Comparison of ENCODE assay signal across 17 cellular contexts in genomic region chr13:109879338-109879737, GRCh38.
DNase-seq lines count a peak whose midpoint lies in the region; ATAC-seq and TF ChIP-seq lines count a peak whose summit lies in the region.
"Had no signal": no experiment of that assay in that cellular context is flagged by ENCODE, and none has a peak within 500 bp of the region (broad histone marks: within the 10 kb centered on the region; RNA-seq: fewer than 3 reads in every experiment).

No MANE protein-coding gene starts in this region.

- H3K9me1 ChIP-seq in IMR-90 (ENCODE audit: insufficient read depth, low read length), result peaks cover 7% of the 10 kb centered on the region

- no peak overlapping the region for H2BK20ac ChIP-seq in IMR-90 (ENCODE audit: low read depth, low read length)

- BruUV-seq in IMR-90 (replicated peaks; lab: Mats Ljungman, UMichigan), result no TSS peak

- H3K9ac ChIP-seq in IMR-90 (ENCODE audit: low read depth, low read length), result no peak overlapping the region
- H3K9ac ChIP-seq: BLaER1, GM23248 had no signal

- H3K4ac ChIP-seq in IMR-90 (ENCODE audit: low read depth, low read length), result no peak overlapping the region

- peak overlapping the region; percentile 7; the same call in 1 of the 2 replicates for H2AK5ac ChIP-seq in IMR-90 (ENCODE audit: low read depth, low read length)

- H3K27me3 ChIP-seq in left ventricle myocardium inferior (ENCODE audit: low read depth) (no peaks in the 10 kb centered on the region), right cardiac atrium (ENCODE audit: control insufficient read depth, insufficient read depth) (no peaks in the 10 kb centered on the region), IMR-90 (ENCODE audit: control insufficient read depth, insufficient read depth, low read length) (peaks cover 5% of the 10 kb centered on the region)
- H3K27me3 ChIP-seq: BLaER1 had no signal

- H3K79me1 ChIP-seq in IMR-90 (ENCODE audit: low read depth in 1 of 2, low read length in 2 of 2), result no peaks in the 10 kb centered on the region

- POLR2A ChIA-PET in IMR-90 (lab: Charles Lee; ENCODE audit: unreplicated experiment), result interaction anchor here (0.6 kb wide), 1 partner anchor 106 kb away, joined by 3 read pairs; no protein-coding TSS in a partner anchor

- H3K56ac ChIP-seq in IMR-90 (ENCODE audit: extremely low read depth, insufficient read depth, low read length), result no peak overlapping the region

- H3K4me1 ChIP-seq in left ventricle myocardium inferior (peaks cover 29% of the 10 kb centered on the region), right cardiac atrium (ENCODE audit: control insufficient read depth, insufficient read depth, low read length) (peaks cover 9% of the 10 kb centered on the region), IMR-90 (ENCODE audit: control insufficient read depth, insufficient read depth, low read length) (peaks cover 13% of the 10 kb centered on the region)
- H3K4me1 ChIP-seq: Caco-2 had no signal

- 79% methylated on average over 6 of the region's 6 CpGs for WGBS in right cardiac atrium
- whole genome bisulfite sequencing in IMR-90 (ENCODE audit: extremely low coverage in 2 of 2, insufficient read length in 1 of 2), 2 experiments, result 88% methylated on average over 3 of the region's 6 CpGs; no CpG with 5 or more reads in 1 of the 2 experiments

- H3K14ac ChIP-seq in IMR-90 (replicated peaks; ENCODE audit: low read depth, low read length), result no peak overlapping the region

- ATAC-seq in right cardiac atrium, result no peak
- no peak for ATAC-seq in IMR-90 (ENCODE audit: low read depth)
- ATAC-seq in left lobe of liver, result peak; percentile 72
- ATAC-seq: CD8-positive, alpha-beta T cell had no signal

- no peak overlapping the region for H2BK120ac ChIP-seq in IMR-90 (ENCODE audit: low read depth, low read length)

- TF ChIP-seq RAD21 in IMR-90 (IDR thresholded peaks at IDR 0.05; ENCODE audit: low read length), result no peak

- H3K4me2 ChIP-seq in IMR-90 (ENCODE audit: low read depth, low read length), result no peak overlapping the region
- H3K4me2 ChIP-seq: BLaER1 had no signal

- TF ChIP-seq CTCF in left ventricle myocardium inferior (IDR thresholded peaks at IDR 0.05; ENCODE audit: borderline replicate concordance), result no peak
- TF ChIP-seq CTCF in IMR-90 (conservative IDR thresholded peaks at IDR 0.05; ENCODE audit: low read depth, low read length), result no peak

- in situ Hi-C loops in IMR-90 (cut with MboI; ENCODE audit: low sequenced_read_pairs), result no loop called here

- no peaks in the 10 kb centered on the region for H3K36me3 ChIP-seq in left ventricle myocardium inferior
- no peaks in the 10 kb centered on the region for H3K36me3 ChIP-seq in IMR-90 (ENCODE audit: control insufficient read depth, insufficient read depth, low read length)
- H3K36me3 ChIP-seq: BLaER1 had no signal

- intact Hi-C loops in left ventricle myocardium inferior (cut with micrococcal nuclease), result no loop called here
- intact Hi-C loops in right cardiac atrium (cut with DNase I), result loop anchor here in 1 of 4 donors (10.0 kb wide), 1 partner anchor 225 kb away; no protein-coding TSS in a partner anchor
- intact Hi-C loops in IMR-90 (cut with micrococcal nuclease), result no loop called here

- no peak overlapping the region for H4K8ac ChIP-seq in IMR-90 (ENCODE audit: low read depth in 2 of 2, low read length in 2 of 2)

- no peak for TF ChIP-seq POLR2A in IMR-90 (IDR thresholded peaks at IDR 0.05; ENCODE audit: low read depth, low read length)

- no peak overlapping the region for H2AK9ac ChIP-seq in IMR-90 (replicated peaks; ENCODE audit: low read depth, low read length, poor library complexity)

- dilution Hi-C loops in IMR-90 (cut with HindIII; ENCODE audit: low sequenced_read_pairs, unreplicated experiment), result no loop called here

- no peak overlapping the region for H3K27ac ChIP-seq in left ventricle myocardium inferior (replicated peaks)
- no peak overlapping the region for H3K27ac ChIP-seq in right cardiac atrium (ENCODE audit: low read length)
- H3K27ac ChIP-seq in IMR-90 (ENCODE audit: insufficient read depth, low read length), result no peak overlapping the region
- H3K27ac ChIP-seq: 22Rv1, BLaER1, C4-2B, GM23248 had no signal

- peak; percentile 28 for DNase-seq in left ventricle myocardium inferior
- no peak for DNase-seq in right cardiac atrium
- DNase-seq in IMR-90, result no peak
- DNase-seq in left lobe of liver (ENCODE audit: low spot score), result peak; percentile 51
- no peak for DNase-seq in ureter (ENCODE audit: low spot score)
- no peak for DNase-seq in NAMALWA (ENCODE audit: low spot score)
- DNase-seq: Caco-2; CD4-positive, CD25-positive, alpha-beta regulatory T cell; CD8-positive, alpha-beta T cell; DMS153; DND-41; GM23248; H7; HCEC 1CT had no signal

- no peak overlapping the region for H2BK15ac ChIP-seq in IMR-90 (ENCODE audit: low read depth, low read length)

- H3K23ac ChIP-seq in IMR-90 (ENCODE audit: low read depth, low read length), result no peak overlapping the region

- H3K4me3 ChIP-seq in left ventricle myocardium inferior (no peak overlapping the region), right cardiac atrium (ENCODE audit: low read length) (no peak overlapping the region), IMR-90 (ENCODE audit: insufficient read depth, low read depth, low read length) (no peak overlapping the region)
- H3K4me3 ChIP-seq: BLaER1, GM23248 had no signal

- H2AFZ ChIP-seq in IMR-90 (replicated peaks; ENCODE audit: low read length, poor library complexity), result no peak overlapping the region
- H2AFZ ChIP-seq: GM23248 had no signal

- H2BK5ac ChIP-seq in IMR-90 (ENCODE audit: low read depth, low read length, poor library complexity, severe bottlenecking), result no peak overlapping the region

- peak overlapping the region; percentile 41; the same call in 1 of the 2 replicates for H4K91ac ChIP-seq in IMR-90 (ENCODE audit: insufficient read depth, low read depth, low read length)

- no peaks in the 10 kb centered on the region for H3K9me3 ChIP-seq in left ventricle myocardium inferior (replicated peaks)
- no peaks in the 10 kb centered on the region for H3K9me3 ChIP-seq in right cardiac atrium (ENCODE audit: control insufficient read depth, low read length)
- H3K9me3 ChIP-seq in IMR-90 (ENCODE audit: control insufficient read depth, insufficient read depth, low read length), result no peaks in the 10 kb centered on the region
- H3K9me3 ChIP-seq: BLaER1, Caco-2 had no signal

- no peak overlapping the region for H4K5ac ChIP-seq in IMR-90 (ENCODE audit: low read depth, low read length)

- CTCF ChIA-PET in IMR-90 (lab: Yijun Ruan, JAX), result no interaction called here

- H3K18ac ChIP-seq in IMR-90 (ENCODE audit: low read depth, low read length), result no peak overlapping the region

- H4K20me1 ChIP-seq in IMR-90 (ENCODE audit: insufficient read depth, low read length), result no peaks in the 10 kb centered on the region
- H4K20me1 ChIP-seq: BLaER1 had no signal

TF ChIP-seq in IMR-90, 13 proteins besides CTCF, POLR2A, EP300 and RAD21:
- TF ChIP-seq NFE2L2 (IDR thresholded peaks at IDR 0.05; ENCODE audit: low read depth, low read length) (no peak), SMC3 (IDR thresholded peaks at IDR 0.05; ENCODE audit: low read depth, low read length) (no peak), USF2 (IDR thresholded peaks at IDR 0.05; ENCODE audit: low read depth, low read length) (no peak), RCOR1 (IDR thresholded peaks at IDR 0.05; ENCODE audit: insufficient replicate concordance, low read length) (no peak), MAFK (IDR thresholded peaks at IDR 0.05; ENCODE audit: low read depth, low read length) (no peak), CHD1 (IDR thresholded peaks at IDR 0.05; ENCODE audit: low read depth, low read length) (no peak), RFX5 (IDR thresholded peaks at IDR 0.05; ENCODE audit: low read depth, low read length) (no peak), CEBPB (IDR thresholded peaks at IDR 0.05; ENCODE audit: low read depth, low read length) (no peak), MXI1 (IDR thresholded peaks at IDR 0.05; ENCODE audit: borderline replicate concordance, low read depth, low read length) (no peak), MAZ (IDR thresholded peaks at IDR 0.05; ENCODE audit: borderline replicate concordance, low read depth, low read length) (no peak), FOS (IDR thresholded peaks at IDR 0.05; ENCODE audit: low read depth, low read length) (no peak), BHLHE40 (IDR thresholded peaks at IDR 0.05; ENCODE audit: low read depth, low read length) (no peak)
- TF ChIP-seq, protein P1, sequence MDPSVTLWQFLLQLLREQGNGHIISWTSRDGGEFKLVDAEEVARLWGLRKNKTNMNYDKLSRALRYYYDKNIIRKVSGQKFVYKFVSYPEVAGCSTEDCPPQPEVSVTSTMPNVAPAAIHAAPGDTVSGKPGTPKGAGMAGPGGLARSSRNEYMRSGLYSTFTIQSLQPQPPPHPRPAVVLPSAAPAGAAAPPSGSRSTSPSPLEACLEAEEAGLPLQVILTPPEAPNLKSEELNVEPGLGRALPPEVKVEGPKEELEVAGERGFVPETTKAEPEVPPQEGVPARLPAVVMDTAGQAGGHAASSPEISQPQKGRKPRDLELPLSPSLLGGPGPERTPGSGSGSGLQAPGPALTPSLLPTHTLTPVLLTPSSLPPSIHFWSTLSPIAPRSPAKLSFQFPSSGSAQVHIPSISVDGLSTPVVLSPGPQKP (IDR thresholded peaks at IDR 0.05; ENCODE audit: borderline replicate concordance, low read depth, low read length), result no peak

Comparison
In these comparisons a context has a peak if more than half of its experiments do, and no peak if none do; other contexts are left out.
1. DNase-seq: peak in left ventricle myocardium inferior (single experiment) and left lobe of liver (single experiment); none in right cardiac atrium (0 of 3), IMR-90 (single experiment), ureter (single experiment) and NAMALWA (single experiment).